Comparison of ENCODE assay signal across 18 cellular contexts in the genomic region with DNA sequence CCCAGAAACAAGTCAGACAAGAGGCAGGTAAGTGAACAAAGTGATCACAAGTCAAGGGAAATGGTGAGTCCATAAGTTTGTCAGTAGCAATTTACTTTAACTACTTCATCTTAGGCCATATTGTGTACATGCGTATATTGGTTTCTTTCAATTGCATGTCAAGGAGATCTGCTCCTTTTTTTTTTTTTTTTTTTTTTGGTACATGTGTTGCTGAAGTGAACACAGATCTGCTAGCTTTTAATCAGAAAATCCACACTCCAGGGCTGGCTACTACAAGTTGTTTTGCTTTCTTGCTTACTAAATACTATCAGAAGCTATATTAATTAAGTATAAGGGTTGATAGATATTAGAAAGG.
DNase-seq lines count a peak whose midpoint lies in the region; ATAC-seq, FAIRE-seq and TF ChIP-seq lines count a peak whose summit lies in the region.
"Had no signal": no experiment of that assay in that cellular context is flagged by ENCODE, and none has a peak within 500 bp of the region (broad histone marks: within the 10 kb centered on the region; RNA-seq: fewer than 3 reads in every experiment).

No MANE protein-coding gene starts in this region.

- H3K27ac Mint-ChIP-seq in activated naive CD8-positive, alpha-beta T cell treated with anti-CD3 and anti-CD28 coated beads, Interleukin-2, amount 10 ng/mL, durations not matched to agents 7 days and 5 days = peak overlapping the region; percentile 72
- H3K27ac Mint-ChIP-seq in activated naive CD8-positive, alpha-beta T cell treated with anti-CD3 and anti-CD28 coated beads, Interleukin-2, amount 50 U/mL, for 24 hours = no peak overlapping the region
- H3K27ac Mint-ChIP-seq in immature natural killer cell = peak overlapping the region in 5 of 6 donors; percentile 33 to 90 (median 81)
- H3K27ac Mint-ChIP-seq: CD4-positive, alpha-beta memory T cell; H9 had no signal

- H3K4me3 Mint-ChIP-seq in activated naive CD8-positive, alpha-beta T cell treated with anti-CD3 and anti-CD28 coated beads, Interleukin-2, amount 10 ng/mL, durations not matched to agents 7 days and 5 days = peak overlapping the region; percentile 39
- H3K4me3 Mint-ChIP-seq in activated naive CD8-positive, alpha-beta T cell treated with anti-CD3 and anti-CD28 coated beads, Interleukin-2, amount 50 U/mL, for 24 hours = no peak overlapping the region
- peak overlapping the region; percentile 37 to 72 (median 53) for H3K4me3 Mint-ChIP-seq in immature natural killer cell
- H3K4me3 Mint-ChIP-seq: CD4-positive, alpha-beta memory T cell; H9 had no signal

- POLR2A ChIA-PET in activated naive CD8-positive, alpha-beta T cell treated with anti-CD3 and anti-CD28 coated beads, Interleukin-2, amount 10 ng/mL, durations not matched to agents 7 days and 5 days (lab: Charles Lee) = interaction anchor here (0.6 kb wide), 1 partner anchor 14 kb away, joined by 3 read pairs; no protein-coding TSS in a partner anchor

- no peak for ATAC-seq in activated naive CD8-positive, alpha-beta T cell treated with anti-CD3 and anti-CD28 coated beads, Interleukin-2, amount 10 ng/mL, durations not matched to agents 7 days and 5 days (ENCODE audit: low read depth)
- ATAC-seq in activated naive CD8-positive, alpha-beta T cell treated with anti-CD3 and anti-CD28 coated beads, Interleukin-2, amount 50 U/mL, for 24 hours = no peak
- ATAC-seq in HG03097 (IDR thresholded peaks at IDR 0.05; ENCODE audit: low FRiP score, unreplicated experiment) = no peak
- ATAC-seq: HCT116 had no signal

- no peaks in the 10 kb centered on the region for H3K27me3 ChIP-seq in colonic mucosa

- no peaks in the 10 kb centered on the region for H3K27me3 Mint-ChIP-seq in activated naive CD8-positive, alpha-beta T cell treated with anti-CD3 and anti-CD28 coated beads, Interleukin-2, amount 10 ng/mL, durations not matched to agents 7 days and 5 days
- H3K27me3 Mint-ChIP-seq in activated naive CD8-positive, alpha-beta T cell treated with anti-CD3 and anti-CD28 coated beads, Interleukin-2, amount 50 U/mL, for 24 hours = no peaks in the 10 kb centered on the region
- H3K27me3 Mint-ChIP-seq in immature natural killer cell (ENCODE audit: low read depth in 3 of 3) = peaks cover 0 to 1% (median 0%) of the 10 kb centered on the region in 3 donors
- H3K27me3 Mint-ChIP-seq: CD4-positive, alpha-beta memory T cell had no signal

- no peak overlapping the region for H3K4me3 ChIP-seq in colonic mucosa
- H3K4me3 ChIP-seq: GM23248 had no signal

- no peak for TF ChIP-seq POLR2A in GM12892 (IDR thresholded peaks at IDR 0.05; ENCODE audit: low read depth, low read length)

- H3K36me3 Mint-ChIP-seq in activated naive CD8-positive, alpha-beta T cell treated with anti-CD3 and anti-CD28 coated beads, Interleukin-2, amount 10 ng/mL, durations not matched to agents 7 days and 5 days = no peaks in the 10 kb centered on the region
- no peaks in the 10 kb centered on the region for H3K36me3 Mint-ChIP-seq in activated naive CD8-positive, alpha-beta T cell treated with anti-CD3 and anti-CD28 coated beads, Interleukin-2, amount 50 U/mL, for 24 hours (ENCODE audit: low read depth)
- H3K36me3 Mint-ChIP-seq in immature natural killer cell = no peaks in the 10 kb centered on the region
- H3K36me3 Mint-ChIP-seq: CD4-positive, alpha-beta memory T cell had no signal

- intact Hi-C loops in colonic mucosa (cut with DNase I) = no loop called here

- peak; percentile 33 for FAIRE-seq in GM12892 (lab: Jason Lieb, UNC)
- FAIRE-seq: G401.6, GM19239 had no signal

- H3K9me3 ChIP-seq in colonic mucosa = no peaks in the 10 kb centered on the region

- H3K9ac ChIP-seq in colonic mucosa (ENCODE audit: low read depth in 2 of 2, low read length in 2 of 2) = no peak overlapping the region
- H3K9ac ChIP-seq: GM23248 had no signal

- H3K4me1 ChIP-seq in colonic mucosa = no peaks in the 10 kb centered on the region

- no peaks in the 10 kb centered on the region for H3K36me3 ChIP-seq in colonic mucosa

- H3K4me1 Mint-ChIP-seq in activated naive CD8-positive, alpha-beta T cell treated with anti-CD3 and anti-CD28 coated beads, Interleukin-2, amount 10 ng/mL, durations not matched to agents 7 days and 5 days = peaks cover 18% of the 10 kb centered on the region
- no peaks in the 10 kb centered on the region for H3K4me1 Mint-ChIP-seq in activated naive CD8-positive, alpha-beta T cell treated with anti-CD3 and anti-CD28 coated beads, Interleukin-2, amount 50 U/mL, for 24 hours
- H3K4me1 Mint-ChIP-seq in immature natural killer cell = peaks cover 0 to 25% of the 10 kb centered on the region in 2 donors
- H3K4me1 Mint-ChIP-seq: CD4-positive, alpha-beta memory T cell had no signal

- H3K27ac ChIP-seq in colonic mucosa = no peak overlapping the region
- H3K27ac ChIP-seq: GM23248 had no signal

- H3K9me3 Mint-ChIP-seq in activated naive CD8-positive, alpha-beta T cell treated with anti-CD3 and anti-CD28 coated beads, Interleukin-2, amount 10 ng/mL, durations not matched to agents 7 days and 5 days = peaks cover 3% of the 10 kb centered on the region
- peaks cover 8% of the 10 kb centered on the region for H3K9me3 Mint-ChIP-seq in activated naive CD8-positive, alpha-beta T cell treated with anti-CD3 and anti-CD28 coated beads, Interleukin-2, amount 50 U/mL, for 24 hours
- H3K9me3 Mint-ChIP-seq in immature natural killer cell = peaks cover 0 to 40% (median 5%) of the 10 kb centered on the region in 6 donors

- TF ChIP-seq CTCF in colonic mucosa (IDR thresholded peaks at IDR 0.05) = no peak

- DNase-seq in activated naive CD8-positive, alpha-beta T cell treated with anti-CD3 and anti-CD28 coated beads, Interleukin-2, amount 10 ng/mL, durations not matched to agents 7 days and 5 days = no peak
- DNase-seq in activated naive CD8-positive, alpha-beta T cell treated with anti-CD3 and anti-CD28 coated beads, Interleukin-2, amount 50 U/mL, for 24 hours = no peak
- DNase-seq in GM12892 (ENCODE audit: insufficient read length) (no peak), immature natural killer cell (no peak), colonic mucosa (no peak), iPS-NIHi7 (ENCODE audit: extremely low spot score) (no peak)
- DNase-seq: C1 segment of cervical spinal cord; Calu3; CD4-positive, alpha-beta memory T cell; COR-L47; DMS153; DND-41; GM23248; H9 had no signal
